Comparison of ENCODE assay signal across 14 cellular contexts in genomic region chr3:67048716-67049076, GRCh38. TPM values are rescaled to one million over a fixed set of nuclear protein-coding genes. Genes with fewer than 3 reads are reported as not detected.
DNase-seq lines count a peak whose midpoint lies in the region; ATAC-seq, FAIRE-seq and TF ChIP-seq lines count a peak whose summit lies in the region.
"Had no signal": no experiment of that assay in that cellular context is flagged by ENCODE, and none has a peak within 500 bp of the region (broad histone marks: within the 10 kb centered on the region; RNA-seq: fewer than 3 reads in every experiment).

No MANE protein-coding gene starts in this region.

- TF ChIP-seq CTCF in OCI-LY1 (IDR thresholded peaks at IDR 0.05; ENCODE audit: low read length): no peak
- no peak for TF ChIP-seq CTCF in HepG2 (CRISPR knock-in tag; IDR thresholded peaks at IDR 0.05)

- H2BK5ac ChIP-seq in neuronal stem cell (ENCODE audit: low read length): no peak overlapping the region

- peaks cover 52% of the 10 kb centered on the region for H3K4me1 ChIP-seq in OCI-LY1 (ENCODE audit: insufficient read depth, low read length, severe bottlenecking)
- no peaks in the 10 kb centered on the region for H3K4me1 ChIP-seq in neuronal stem cell (ENCODE audit: control insufficient read depth in 2 of 2, insufficient read depth in 1 of 2, low read depth in 1 of 2, low read length in 2 of 2)
- H3K4me1 ChIP-seq in HepG2 (ENCODE audit: insufficient read depth, low read length): no peaks in the 10 kb centered on the region

- CTCF ChIA-PET in activated naive CD4-positive, alpha-beta T cell treated with anti-CD3 and anti-CD28 coated beads for 36 hours (lab: Charles Lee): interaction anchor here (0.7 kb wide), 1 partner anchor 741 kb away, joined by 3 read pairs; no protein-coding TSS in a partner anchor
- CTCF ChIA-PET in HepG2 (lab: Yijun Ruan, JAX; ENCODE audit: low intra/inter-chr PET ratio, low total read pairs): no interaction called here

- H3K36me3 ChIP-seq in OCI-LY1 (ENCODE audit: insufficient read depth, low read length) (no peaks in the 10 kb centered on the region), neuronal stem cell (replicated peaks in 1 of 2; ENCODE audit: control insufficient read depth in 2 of 2, insufficient read depth in 2 of 2, low read length in 2 of 2) (no peaks in the 10 kb centered on the region), HepG2 (replicated peaks in 1 of 2; ENCODE audit: control insufficient read depth in 1 of 2, insufficient read depth in 2 of 2, low read length in 2 of 2) (no peaks in the 10 kb centered on the region)

- peak overlapping the region; percentile 16; the same call in 1 of the 2 replicates for H3K9ac ChIP-seq in OCI-LY1 (ENCODE audit: low read length)
- no peak overlapping the region for H3K9ac ChIP-seq in neuronal stem cell (ENCODE audit: low read depth, low read length, poor library complexity)
- no peak overlapping the region for H3K9ac ChIP-seq in HepG2 (ENCODE audit: insufficient read depth, low read depth, low read length)

- DNase-seq in neuronal stem cell (ENCODE audit: low spot score): no peak
- no peak for DNase-seq in hepatic stellate cell (ENCODE audit: low spot score)
- DNase-seq in activated naive CD4-positive, alpha-beta T cell treated with anti-CD3 and anti-CD28 coated beads for 36 hours: no peak
- DNase-seq in HepG2 (ENCODE audit: low spot score): no peak
- DNase-seq: amygdala; CD8-positive, alpha-beta memory T cell; T-cell had no signal

- no peak overlapping the region for H2BK15ac ChIP-seq in neuronal stem cell (ENCODE audit: low read length)

- H3K9me2 ChIP-seq in OCI-LY1 (ENCODE audit: low read depth, low read length): no peaks in the 10 kb centered on the region

- H4K91ac ChIP-seq in neuronal stem cell (ENCODE audit: low read depth, low read length, poor library complexity): no peak overlapping the region

- H3K4me3 ChIP-seq in OCI-LY1 (ENCODE audit: low read depth, low read length, poor library complexity, severe bottlenecking): peak overlapping the region; percentile 9
- H3K4me3 ChIP-seq in neuronal stem cell (ENCODE audit: low read length in 2 of 2): no peak overlapping the region
- no peak overlapping the region for H3K4me3 ChIP-seq in HepG2 (replicated peaks in 1 of 3; ENCODE audit: insufficient read depth in 1 of 3, low read depth in 2 of 3, low read length in 3 of 3)

- no peak overlapping the region for H2BK120ac ChIP-seq in neuronal stem cell (ENCODE audit: low read depth, low read length)

- no peak overlapping the region for H3K27ac Mint-ChIP-seq in activated naive CD4-positive, alpha-beta T cell treated with anti-CD3 and anti-CD28 coated beads for 36 hours
- H3K27ac Mint-ChIP-seq: CD8-positive, alpha-beta memory T cell; nephron; stimulated activated effector memory CD8-positive, alpha-beta T cell treated with anti-CD3 and anti-CD28 coated beads, Interleukin-12 subunit alpha, Interleukin-12 subunit beta, amount 100 ng/mL, for 72 hours; T-cell had no signal

- H3K14ac ChIP-seq in neuronal stem cell (ENCODE audit: low read length): no peak overlapping the region

- H3K9me3 ChIP-seq in OCI-LY1 (ENCODE audit: low read length): 0 out of 2 replicates have a peak, but pooled peaks cover 2% of the 10 kb centered on the region
- H3K9me3 ChIP-seq in neuronal stem cell (replicated peaks in 1 of 2; ENCODE audit: control insufficient read depth in 2 of 2, insufficient read depth in 1 of 2, low read depth in 1 of 2, low read length in 2 of 2): peaks cover 0 to 2% of the 10 kb centered on the region in 2 donors
- H3K9me3 ChIP-seq in HepG2 (ENCODE audit: low read length): no peaks in the 10 kb centered on the region

- FAIRE-seq in HepG2 (lab: Jason Lieb, UNC): no peak
- FAIRE-seq: endothelial cell of umbilical vein had no signal

- POLR2A ChIA-PET in HepG2 (lab: Yijun Ruan, JAX): no interaction called here

- H3K27me3 ChIP-seq in OCI-LY1 (ENCODE audit: insufficient read depth, low read length) (no peaks in the 10 kb centered on the region), neuronal stem cell (ENCODE audit: control insufficient read depth in 3 of 3, insufficient read depth in 3 of 3, low read depth in 1 of 3, low read length in 3 of 3) (no peaks in the 10 kb centered on the region), HepG2 (ENCODE audit: control insufficient read depth in 1 of 2, insufficient read depth in 2 of 2, low read length in 2 of 2) (peaks cover 0 to under 1% of the 10 kb centered on the region in 2 experiments; a peak in 1 of 5 replicates)

- WGBS in neuronal stem cell (ENCODE audit: extremely low coverage in 2 of 2, insufficient read length in 2 of 2, insufficient replicate concordance in 1 of 2), 2 donors: no CpG with 5 or more reads among the region's 3 CpGs
- WGBS in HepG2 (ENCODE audit: low lambda C conversion rate): under 1% methylated on average over 3 of the region's 3 CpGs

- H3F3A ChIP-seq in OCI-LY1 (ENCODE audit: insufficient read depth, low read length): no peaks in the 10 kb centered on the region

- no peak overlapping the region for H4K8ac ChIP-seq in neuronal stem cell (ENCODE audit: low read depth, low read length)

- H3K27ac ChIP-seq in OCI-LY1 (ENCODE audit: low read depth, low read length, poor library complexity, severe bottlenecking): peak overlapping the region; percentile 89
- no peak overlapping the region for H3K27ac ChIP-seq in neuronal stem cell (replicated peaks; ENCODE audit: low read length)
- H3K27ac ChIP-seq in HepG2 (ENCODE audit: extremely low read length, insufficient read depth, low read length): no peak overlapping the region

- H3K9me3 Mint-ChIP-seq in activated naive CD4-positive, alpha-beta T cell treated with anti-CD3 and anti-CD28 coated beads for 36 hours: peaks cover 4% of the 10 kb centered on the region
- H3K9me3 Mint-ChIP-seq: stimulated activated effector memory CD8-positive, alpha-beta T cell treated with anti-CD3 and anti-CD28 coated beads, Interleukin-12 subunit alpha, Interleukin-12 subunit beta, amount 100 ng/mL, for 72 hours had no signal

- H2BK12ac ChIP-seq in neuronal stem cell (ENCODE audit: low read length): no peak overlapping the region

- ATAC-seq in GM18867 (IDR thresholded peaks at IDR 0.05; ENCODE audit: unreplicated experiment): peak; percentile 72
- peak; percentile 58 for ATAC-seq in GM21515 (IDR thresholded peaks at IDR 0.05; ENCODE audit: unreplicated experiment)
- peak; percentile 51 for ATAC-seq in HG03066 (IDR thresholded peaks at IDR 0.05; ENCODE audit: low read depth, unreplicated experiment)
- ATAC-seq in HepG2: no peak
- ATAC-seq: stimulated activated effector memory CD8-positive, alpha-beta T cell treated with anti-CD3 and anti-CD28 coated beads, Interleukin-12 subunit alpha, Interleukin-12 subunit beta, amount 100 ng/mL, for 72 hours; T-cell had no signal

- no peak overlapping the region for H3K4ac ChIP-seq in neuronal stem cell (ENCODE audit: low read length)

- no peak for TF ChIP-seq POLR2A in HepG2 (IDR thresholded peaks at IDR 0.05; ENCODE audit: insufficient read depth in 1 of 2, low read depth in 2 of 2, low read length in 2 of 2)

- TF ChIP-seq EP300 in HepG2 (IDR thresholded peaks at IDR 0.05; ENCODE audit: low read depth in 2 of 2, low read length in 2 of 2) (no peak), HepG2 (CRISPR knock-in tag; IDR thresholded peaks at IDR 0.05; ENCODE audit: borderline replicate concordance) (no peak)

- H3K4me2 ChIP-seq in OCI-LY1 (ENCODE audit: low read length) (peak overlapping the region; percentile 57), neuronal stem cell (ENCODE audit: insufficient read depth, low read length, poor library complexity, severe bottlenecking) (no peak overlapping the region), HepG2 (ENCODE audit: low read depth, low read length) (no peak overlapping the region)

- H2AK5ac ChIP-seq in neuronal stem cell (ENCODE audit: low read depth, low read length): no peak overlapping the region

- H3K23ac ChIP-seq in neuronal stem cell (ENCODE audit: low read depth, low read length, poor library complexity): no peak overlapping the region

- H3K27me3 Mint-ChIP-seq in activated naive CD4-positive, alpha-beta T cell treated with anti-CD3 and anti-CD28 coated beads for 36 hours (ENCODE audit: low read depth): no peaks in the 10 kb centered on the region

- no peak overlapping the region for H3K4me3 Mint-ChIP-seq in activated naive CD4-positive, alpha-beta T cell treated with anti-CD3 and anti-CD28 coated beads for 36 hours
- H3K4me3 Mint-ChIP-seq: CD8-positive, alpha-beta memory T cell; nephron; stimulated activated effector memory CD8-positive, alpha-beta T cell treated with anti-CD3 and anti-CD28 coated beads, Interleukin-12 subunit alpha, Interleukin-12 subunit beta, amount 100 ng/mL, for 72 hours; T-cell had no signal

- no peaks in the 10 kb centered on the region for H3K36me3 Mint-ChIP-seq in activated naive CD4-positive, alpha-beta T cell treated with anti-CD3 and anti-CD28 coated beads for 36 hours (ENCODE audit: low read depth)
- H3K36me3 Mint-ChIP-seq: stimulated activated effector memory CD8-positive, alpha-beta T cell treated with anti-CD3 and anti-CD28 coated beads, Interleukin-12 subunit alpha, Interleukin-12 subunit beta, amount 100 ng/mL, for 72 hours had no signal

- no peak overlapping the region for H3K18ac ChIP-seq in neuronal stem cell (ENCODE audit: low read length)

- no peaks in the 10 kb centered on the region for H4K20me1 ChIP-seq in OCI-LY1 (ENCODE audit: insufficient read depth, low read length)
- no peaks in the 10 kb centered on the region for H4K20me1 ChIP-seq in HepG2 (ENCODE audit: insufficient read depth, low read length)

- in situ Hi-C loops in HepG2 (cut with HindIII; ENCODE audit: extremely low pct_ligation_motif_present, low pct_unique_long_range_greater_than_20kb): no loop called here

- no peaks in the 10 kb centered on the region for H3K79me1 ChIP-seq in neuronal stem cell (ENCODE audit: low read depth, low read length)

- H2AFZ ChIP-seq in OCI-LY1 (ENCODE audit: low read length) (peak overlapping the region; percentile 76; the same call in 1 of the 2 replicates), neuronal stem cell (ENCODE audit: low read length) (no peak overlapping the region), HepG2 (ENCODE audit: low read length) (no peak overlapping the region)

- no peak for TF ChIP-seq RAD21 in HepG2 (CRISPR knock-in tag; IDR thresholded peaks at IDR 0.05)

- no TSS peak for BruUV-seq in HepG2 (replicated peaks; lab: Mats Ljungman, UMichigan)

- no peaks in the 10 kb centered on the region for H3K4me1 Mint-ChIP-seq in activated naive CD4-positive, alpha-beta T cell treated with anti-CD3 and anti-CD28 coated beads for 36 hours (ENCODE audit: low read depth)
- H3K4me1 Mint-ChIP-seq: nephron; stimulated activated effector memory CD8-positive, alpha-beta T cell treated with anti-CD3 and anti-CD28 coated beads, Interleukin-12 subunit alpha, Interleukin-12 subunit beta, amount 100 ng/mL, for 72 hours had no signal

- intact Hi-C loops in activated naive CD4-positive, alpha-beta T cell treated with anti-CD3 and anti-CD28 coated beads for 36 hours (cut with micrococcal nuclease): no loop called here
- intact Hi-C loops in HepG2 (cut with micrococcal nuclease; ENCODE audit: unreplicated experiment): no loop called here

- no peaks in the 10 kb centered on the region for H3K79me2 ChIP-seq in OCI-LY1 (ENCODE audit: insufficient read depth, low read length)
- H3K79me2 ChIP-seq in HepG2 (ENCODE audit: insufficient read depth, low read length): no peaks in the 10 kb centered on the region

RNA-seq across cellular contexts. Expression of gene KBTBD8, which starts 50.6 kb away (rescaled TPM):
- polyA plus RNA-seq in neuronal stem cell (2013, experiment 1 of 2): 2.8 TPM
- polyA plus RNA-seq in neuronal stem cell (2013, experiment 2 of 2): 3.2 TPM
- total RNA-seq in activated naive CD4-positive, alpha-beta T cell treated with anti-CD3 and anti-CD28 coated beads for 36 hours: 1 to 10 TPM; 6.8 to 7.4 TPM
- 7.6 and 16.2 TPM in 2 replicates for total RNA-seq in HepG2 (2016; rRNA removed; fragmentation: Illumina TruSeq; extraction: Trizol)
- 0.53 and 0.81 TPM in 2 replicates for total RNA-seq in HepG2 (2016; cell fraction: cytosol; rRNA removed; fragmentation: Illumina TruSeq; extraction: Trizol; ENCODE audit: low read depth)
- total RNA-seq in HepG2 (2016; cell fraction: insoluble cytoplasmic fraction; rRNA removed; fragmentation: Illumina TruSeq; extraction: Trizol): 7.1 and 13.9 TPM in 2 replicates
- total RNA-seq in HepG2 (2016; cell fraction: membrane; rRNA removed; fragmentation: Illumina TruSeq; extraction: Trizol): 2.3 and 4.2 TPM in 2 replicates
- 5.5 and 7.7 TPM in 2 replicates for total RNA-seq in HepG2 (2016; cell fraction: nucleus; rRNA removed; fragmentation: Illumina TruSeq; extraction: Trizol)
- polyA plus RNA-seq in HepG2 (2011; rRNA removed): 0.81 and 1.1 TPM in 2 replicates
- 0.27 and 0.29 TPM in 2 replicates for polyA plus RNA-seq in HepG2 (2011; cell fraction: cytosol; rRNA removed)
- 0.17 and 0.40 TPM in 2 replicates for polyA plus RNA-seq in HepG2 (2011; cell fraction: nucleus; rRNA removed)
- polyA plus RNA-seq in HepG2 (2012): 0.59 and 0.76 TPM in 2 replicates
- 0.17 and 0.29 TPM in 2 replicates for polyA plus RNA-seq in HepG2 (2016; cell fraction: cytosol; fragmentation: Illumina TruSeq; extraction: Trizol; ENCODE audit: low read depth)
- polyA plus RNA-seq in HepG2 (2016; cell fraction: insoluble cytoplasmic fraction; fragmentation: Illumina TruSeq; extraction: Trizol; ENCODE audit: low read depth): 5.0 and 5.8 TPM in 2 replicates
- 0.65 and 0.88 TPM in 2 replicates for polyA plus RNA-seq in HepG2 (2016; cell fraction: membrane; fragmentation: Illumina TruSeq; extraction: Trizol; ENCODE audit: low read depth)
- 4.1 and 5.3 TPM in 2 replicates for polyA plus RNA-seq in HepG2 (2016; cell fraction: nucleus; fragmentation: Illumina TruSeq; extraction: Trizol; ENCODE audit: insufficient read depth, low read depth)
- 2.5 TPM in 1 of 2 replicates, not detected in the other for polyA minus RNA-seq in HepG2 (2011; rRNA and poly(A)+ RNA removed; ENCODE audit: low replicate concordance)
- polyA minus RNA-seq in HepG2 (2011; cell fraction: cytosol; rRNA and poly(A)+ RNA removed): 0.40 and 0.79 TPM in 2 replicates
- 2.1 and 4.6 TPM in 2 replicates for polyA minus RNA-seq in HepG2 (2011; cell fraction: nucleus; rRNA and poly(A)+ RNA removed)
